In the genomic region with DNA sequence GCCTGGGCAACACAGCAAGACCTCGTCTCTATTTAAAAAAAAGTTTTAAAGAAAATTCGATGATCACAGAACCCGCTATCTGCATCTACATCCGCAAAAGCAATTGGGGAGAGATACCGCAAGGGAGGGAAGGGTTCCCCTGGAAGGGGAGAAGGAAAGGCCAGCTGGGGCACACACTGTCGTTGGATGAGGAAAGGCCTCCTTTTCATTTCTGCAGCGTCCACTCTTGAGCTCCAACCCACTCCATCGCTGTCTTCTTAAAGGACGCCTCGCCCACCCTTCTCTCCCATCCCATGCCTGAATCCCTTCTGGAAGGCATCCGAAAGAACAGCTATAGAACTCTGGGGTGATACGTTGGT, we compare ENCODE assay signal across 9 cellular contexts. TPM values are rescaled to one million over a fixed set of nuclear protein-coding genes. Genes with fewer than 3 reads are reported as not detected.
A peak's percentile ranks its signal among the peaks of the same experiment; 100 is the strongest.
DNase-seq lines count a peak whose midpoint lies in the region; ATAC-seq and TF ChIP-seq lines count a peak whose summit lies in the region.
"Had no signal": no experiment of that assay in that cellular context is flagged by ENCODE, and none has a peak within 500 bp of the region (broad histone marks: within the 10 kb centered on the region; RNA-seq: fewer than 3 reads in every experiment).

No MANE protein-coding gene starts in this region.

- peak overlapping the region; percentile 69 for H3K4me3 ChIP-seq in AG04450 (ENCODE audit: low read depth, low read length)
- peak overlapping the region; percentile 60 for H3K4me3 ChIP-seq in Jurkat, Clone E6-1 (ENCODE audit: low read length)
- H3K4me3 ChIP-seq in epithelial cell of proximal tubule (ENCODE audit: low read depth, low read length): peak overlapping the region; percentile 78
- peak overlapping the region; percentile 63 for H3K4me3 ChIP-seq in neural progenitor cell

- H3K4me1 ChIP-seq in neural progenitor cell: peaks cover 21% of the 10 kb centered on the region

- no peak for TF ChIP-seq CTCF in AG04450 (IDR thresholded peaks at IDR 0.05; ENCODE audit: low read depth, low read length)
- no peak for TF ChIP-seq CTCF in epithelial cell of proximal tubule (conservative IDR thresholded peaks at IDR 0.05; ENCODE audit: low read depth, low read length)
- TF ChIP-seq CTCF in neural progenitor cell (IDR thresholded peaks at IDR 0.05): no peak

- H3K27me3 ChIP-seq in AG04450 (ENCODE audit: control insufficient read depth, insufficient read depth, low read length) (peaks cover 26% of the 10 kb centered on the region), neural progenitor cell (peaks cover 23% of the 10 kb centered on the region)

- no peak for ATAC-seq in GM18498 (IDR thresholded peaks at IDR 0.05; ENCODE audit: unreplicated experiment)

- no peaks in the 10 kb centered on the region for H3K9me3 Mint-ChIP-seq in neural progenitor cell

- no peak overlapping the region for H3K4me3 Mint-ChIP-seq in neural progenitor cell

- CTCF ChIA-PET in AG04450 (lab: Charles Lee): interaction anchor here (0.5 to 1.3 kb wide), 3 partner anchors 18 to 151 kb away, joined by 4 to 6 read pairs (median 5); no protein-coding TSS in a partner anchor

- DNase-seq in AG04450 (ENCODE audit: low read depth, low spot score): no peak
- no peak for DNase-seq in Jurkat, Clone E6-1 (ENCODE audit: low read depth, low spot score)
- DNase-seq in epithelial cell of proximal tubule (ENCODE audit: low read depth): no peak
- DNase-seq in neural progenitor cell (ENCODE audit: low spot score): no peak
- DNase-seq in HT-29 (ENCODE audit: low spot score): no peak
- DNase-seq in NCI-H526 treated with DMSO at 0.1 percent for 48 hours (lab: John Stamatoyannopoulos, UW): no peak
- DNase-seq in NCI-H446 (lab: John Stamatoyannopoulos, UW): no peak

- H3K36me3 Mint-ChIP-seq in neural progenitor cell: peaks cover 19% of the 10 kb centered on the region

- H2AFZ ChIP-seq in neural progenitor cell (replicated peaks): peak overlapping the region; percentile 20

- H3K4me1 Mint-ChIP-seq in neural progenitor cell: peaks cover 12% of the 10 kb centered on the region

- H3K4me2 ChIP-seq in neural progenitor cell: peak overlapping the region; percentile 88

- no peaks in the 10 kb centered on the region for H3K36me3 ChIP-seq in neural progenitor cell

- H3K9me3 ChIP-seq in AG04450 (ENCODE audit: control insufficient read depth, insufficient read depth, low read length) (no peaks in the 10 kb centered on the region; the same call in 1 of the 2 replicates), neural progenitor cell (ENCODE audit: low read depth) (no peaks in the 10 kb centered on the region)

- H4K20me1 ChIP-seq in neural progenitor cell (ENCODE audit: low read depth): no peaks in the 10 kb centered on the region

- H3K27ac Mint-ChIP-seq in neural progenitor cell: peak overlapping the region; percentile 27

- H3K9ac ChIP-seq in neural progenitor cell: peak overlapping the region; percentile 49

- H3F3A ChIP-seq in neural progenitor cell (ENCODE audit: low read depth): peaks cover 31% of the 10 kb centered on the region

- POLR2A ChIA-PET in AG04450 (lab: Yijun Ruan, JAX): interaction anchor here (1.4 kb wide), 1 partner anchor 11 kb away, joined by 10 read pairs; the partner anchor contains the start of gene MYADM

- peaks cover 2% of the 10 kb centered on the region for H3K27me3 Mint-ChIP-seq in neural progenitor cell (ENCODE audit: insufficient read depth, low read depth)

- H3K27ac ChIP-seq in AG04450 (ENCODE audit: low read depth, low read length) (peak overlapping the region; percentile 21), neural progenitor cell (no peak overlapping the region)
- H3K27ac ChIP-seq: epithelial cell of prostate had no signal

- no peaks in the 10 kb centered on the region for H3K79me2 ChIP-seq in neural progenitor cell (ENCODE audit: low read depth)

RNA-seq across cellular contexts. Expression of gene PRKCG, which starts 3.2 kb away (rescaled TPM):
- 0.09 and 0.14 TPM in 2 replicates for polyA plus RNA-seq in AG04450 (2011; rRNA removed)
- polyA minus RNA-seq in AG04450 (2011; rRNA and poly(A)+ RNA removed): not detected in 2 replicates
- 0.74 TPM for polyA plus RNA-seq in Jurkat, Clone E6-1 (2012; ENCODE audit: insufficient read depth, insufficient read length)
- total RNA-seq in epithelial cell of proximal tubule (1.3 TPM in 1 of 2 replicates, not detected in the other), neural progenitor cell (ENCODE audit: low replicate concordance) (0.51 and 3.3 TPM in 2 replicates)
- total RNA-seq in HT-29 (2014; rRNA removed; shearing (Covaris generic)): 0.03 and 0.05 TPM in 2 replicates

RNA-seq across cellular contexts. Expression of gene MYADM, which starts 11.1 kb away (rescaled TPM):
- polyA plus RNA-seq in AG04450 (2011; rRNA removed): 39.3 and 71.0 TPM in 2 replicates
- polyA minus RNA-seq in AG04450 (2011; rRNA and poly(A)+ RNA removed): 70.6 and 76.6 TPM in 2 replicates
- polyA plus RNA-seq in Jurkat, Clone E6-1 (2012; ENCODE audit: insufficient read depth, insufficient read length): 16.6 TPM
- 48.7 and 59.5 TPM in 2 replicates for total RNA-seq in epithelial cell of proximal tubule
- total RNA-seq in neural progenitor cell (ENCODE audit: low replicate concordance): 11.5 and 25.6 TPM in 2 replicates
- total RNA-seq in HT-29 (2014; rRNA removed; shearing (Covaris generic)): 103 and 139 TPM in 2 replicates

RNA-seq across cellular contexts. Expression of gene CACNG7, which starts 30.3 kb away (rescaled TPM):
- 8.6 and 9.3 TPM in 2 replicates for polyA plus RNA-seq in AG04450 (2011; rRNA removed)
- 4.0 and 4.5 TPM in 2 replicates for polyA minus RNA-seq in AG04450 (2011; rRNA and poly(A)+ RNA removed)
- not detected for polyA plus RNA-seq in Jurkat, Clone E6-1 (2012; ENCODE audit: insufficient read depth, insufficient read length)
- total RNA-seq in epithelial cell of proximal tubule: not detected in 2 replicates
- total RNA-seq in neural progenitor cell (ENCODE audit: low replicate concordance): 6.7 and 27.3 TPM in 2 replicates
- total RNA-seq in HT-29 (2014; rRNA removed; shearing (Covaris generic)): not detected in 2 replicates

RNA-seq across cellular contexts. Expression of gene NLRP12, which starts 54.7 kb away (rescaled TPM):
- not detected in 2 replicates for polyA plus RNA-seq in AG04450 (2011; rRNA removed)
- polyA minus RNA-seq in AG04450 (2011; rRNA and poly(A)+ RNA removed): not detected in 2 replicates
- not detected for polyA plus RNA-seq in Jurkat, Clone E6-1 (2012; ENCODE audit: insufficient read depth, insufficient read length)
- total RNA-seq in epithelial cell of proximal tubule (not detected in 2 replicates), neural progenitor cell (ENCODE audit: low replicate concordance) (0.19 TPM in 1 of 2 replicates, not detected in the other)
- total RNA-seq in HT-29 (2014; rRNA removed; shearing (Covaris generic)): not detected in 2 replicates
